In genomic region chr12:112574896-112575558, GRCh38 we compare ENCODE assay signal across 3 cellular contexts.
TF ChIP-seq lines count a peak whose summit lies in the region.

No MANE protein-coding gene starts in this region.

TF ChIP-seq in GM23338, 12 proteins besides CTCF, POLR2A, EP300 and RAD21:
- no peak for TF ChIP-seq ZNF331 (CRISPR knock-in tag; IDR thresholded peaks at IDR 0.05; ENCODE audit: low read depth)
- no peak for TF ChIP-seq POLR2AphosphoS5 (IDR thresholded peaks at IDR 0.05; ENCODE audit: low read depth)
- no peak for TF ChIP-seq STAT1 (IDR thresholded peaks at IDR 0.05; ENCODE audit: unreplicated experiment)
- no peak for TF ChIP-seq ETS1 (IDR thresholded peaks at IDR 0.05)
- TF ChIP-seq EZH2 (IDR thresholded peaks at IDR 0.05; ENCODE audit: low read depth, unreplicated experiment): peak; percentile 48

TF ChIP-seq in WTC11, 78 proteins besides CTCF, POLR2A, EP300 and RAD21:
- TF ChIP-seq TEAD4 (CRISPR knock-in tag; IDR thresholded peaks at IDR 0.05) (no peak), ESRRA (CRISPR knock-in tag; IDR thresholded peaks at IDR 0.05; ENCODE audit: borderline replicate concordance) (no peak), ELF4 (CRISPR knock-in tag; IDR thresholded peaks at IDR 0.05; ENCODE audit: low read depth) (no peak), STAT6 (CRISPR knock-in tag; conservative IDR thresholded peaks at IDR 0.05; ENCODE audit: low read depth) (no peak), PREB (CRISPR knock-in tag; IDR thresholded peaks at IDR 0.05; ENCODE audit: borderline replicate concordance) (no peak), EMX1 (CRISPR knock-in tag; IDR thresholded peaks at IDR 0.05) (no peak), MAX (CRISPR knock-in tag; IDR thresholded peaks at IDR 0.05) (no peak), NFYB (CRISPR knock-in tag; conservative IDR thresholded peaks at IDR 0.05; ENCODE audit: low read depth) (no peak), TP53 (CRISPR knock-in tag; IDR thresholded peaks at IDR 0.05) (no peak), MXD4 (CRISPR knock-in tag; IDR thresholded peaks at IDR 0.05; ENCODE audit: borderline replicate concordance) (no peak), ZNF425 (CRISPR knock-in tag; conservative IDR thresholded peaks at IDR 0.05) (no peak), JAZF1 (CRISPR knock-in tag; IDR thresholded peaks at IDR 0.05) (no peak), GRHL2 (CRISPR knock-in tag; IDR thresholded peaks at IDR 0.05; ENCODE audit: insufficient replicate concordance, severe bottlenecking) (no peak), ZNF138 (CRISPR knock-in tag; conservative IDR thresholded peaks at IDR 0.05) (no peak), MYBL2 (CRISPR knock-in tag; IDR thresholded peaks at IDR 0.05) (no peak), ZNF219 (CRISPR knock-in tag; IDR thresholded peaks at IDR 0.05; ENCODE audit: borderline replicate concordance) (no peak), SMAD4 (CRISPR knock-in tag; IDR thresholded peaks at IDR 0.05) (no peak), ZSCAN18 (CRISPR knock-in tag; IDR thresholded peaks at IDR 0.05) (no peak)
TF ChIP-seq in WTC11: peak in this region for 0.

TF ChIP-seq in endothelial cell of umbilical vein, 7 proteins besides CTCF, POLR2A, EP300 and RAD21:
- TF ChIP-seq EZH2 (IDR thresholded peaks at IDR 0.05; ENCODE audit: borderline replicate concordance, low read depth, low read length, severe bottlenecking) (peak; percentile 46), FOS (IDR thresholded peaks at IDR 0.05; ENCODE audit: borderline replicate concordance, insufficient read depth, low read length) (no peak)
